Comparison of ENCODE assay signal across 22 cellular contexts in genomic region chr1:175881571-175881970, GRCh38.
DNase-seq lines count a peak whose midpoint lies in the region; ATAC-seq and TF ChIP-seq lines count a peak whose summit lies in the region.
"Had no signal": no experiment of that assay in that cellular context is flagged by ENCODE, and none has a peak within 500 bp of the region (broad histone marks: within the 10 kb centered on the region; RNA-seq: fewer than 3 reads in every experiment).

No MANE protein-coding gene starts in this region.

- H3K4me2 ChIP-seq in GM23338: no peak overlapping the region

- no peak for TF ChIP-seq CTCF in GM23338 (conservative IDR thresholded peaks at IDR 0.05; ENCODE audit: low read depth in 2 of 2)
- no peak for TF ChIP-seq CTCF in RWPE2 (IDR thresholded peaks at IDR 0.05; ENCODE audit: poor library complexity, severe bottlenecking)
- TF ChIP-seq CTCF in neural crest cell (conservative IDR thresholded peaks at IDR 0.05): no peak

- H4K20me1 ChIP-seq in GM23338 (replicated peaks; ENCODE audit: insufficient read depth): no peaks in the 10 kb centered on the region

- no peak overlapping the region for H3K27ac Mint-ChIP-seq in GM23338
- H3K27ac Mint-ChIP-seq in neural crest cell (ENCODE audit: unreplicated experiment): peak overlapping the region; percentile 87
- H3K27ac Mint-ChIP-seq: T-helper 17 cell had no signal

- H3K9me3 ChIP-seq in RWPE2 (ENCODE audit: severe bottlenecking): no peaks in the 10 kb centered on the region
- H3K9me3 ChIP-seq: Caco-2 had no signal

- H3K4me3 Mint-ChIP-seq in GM23338: no peak overlapping the region
- no peak overlapping the region for H3K4me3 Mint-ChIP-seq in neural crest cell
- H3K4me3 Mint-ChIP-seq: T-helper 17 cell had no signal

- H3K36me3 Mint-ChIP-seq in GM23338 (ENCODE audit: low read depth) (no peaks in the 10 kb centered on the region), neural crest cell (ENCODE audit: low read depth) (no peaks in the 10 kb centered on the region)

- peak overlapping the region; percentile 59 for H2AFZ ChIP-seq in GM23338
- H2AFZ ChIP-seq: GM23248 had no signal

- H3K9me3 Mint-ChIP-seq in GM23338 (no peaks in the 10 kb centered on the region), neural crest cell (no peaks in the 10 kb centered on the region)

- H3K27me3 ChIP-seq in GM23338 (ENCODE audit: insufficient read depth) (peaks cover 3% of the 10 kb centered on the region), RWPE2 (ENCODE audit: insufficient read depth, poor library complexity, severe bottlenecking) (no peaks in the 10 kb centered on the region)

- H3K9me2 ChIP-seq in GM23338 (ENCODE audit: insufficient read depth): no peaks in the 10 kb centered on the region; the same call in 1 of the 2 replicates

- peak; percentile 66 for ATAC-seq in GM23338
- peak; percentile 12; the same call in 1 of the 3 replicates for ATAC-seq in RWPE2 (ENCODE audit: low read depth)
- ATAC-seq: GM12878, HepG2, PC-3, T-helper 17 cell had no signal

- H3K4me1 Mint-ChIP-seq in GM23338 (peaks cover 4% of the 10 kb centered on the region; the same call in 2 of the 3 replicates), neural crest cell (peaks cover 55% of the 10 kb centered on the region)
- H3K4me1 Mint-ChIP-seq: T-helper 17 cell had no signal

- no peaks in the 10 kb centered on the region for H3K79me2 ChIP-seq in GM23338 (replicated peaks; ENCODE audit: insufficient read depth)

- H3K36me3 ChIP-seq in GM23338 (ENCODE audit: insufficient read depth) (no peaks in the 10 kb centered on the region), RWPE2 (ENCODE audit: low read depth) (no peaks in the 10 kb centered on the region)

- no peak overlapping the region for H3K27ac ChIP-seq in GM23338 (ENCODE audit: low read depth)
- H3K27ac ChIP-seq in RWPE2 (ENCODE audit: poor library complexity, severe bottlenecking): no peak overlapping the region
- H3K27ac ChIP-seq: GM23248 had no signal

- H3F3A ChIP-seq in GM23338 (replicated peaks; ENCODE audit: low read depth): no peaks in the 10 kb centered on the region

- no peak overlapping the region for H3K4me3 ChIP-seq in GM23338
- no peak overlapping the region for H3K4me3 ChIP-seq in RWPE2 (ENCODE audit: severe bottlenecking)
- H3K4me3 ChIP-seq: GM12878, GM23248 had no signal

- H3K27me3 Mint-ChIP-seq in GM23338 (ENCODE audit: insufficient read depth, low read depth, poor library complexity) (peaks cover 10% of the 10 kb centered on the region), neural crest cell (ENCODE audit: low read depth) (no peaks in the 10 kb centered on the region)

- no peaks in the 10 kb centered on the region for H3K4me1 ChIP-seq in GM23338 (ENCODE audit: insufficient read depth)
- H3K4me1 ChIP-seq in RWPE2 (ENCODE audit: insufficient read depth, poor library complexity, severe bottlenecking): no peaks in the 10 kb centered on the region

- DNase-seq in GM23338 (ENCODE audit: low spot score) (no peak), RWPE2 (ENCODE audit: low spot score) (no peak), islet precursor cell (peak; percentile 86), neural crest cell (ENCODE audit: low read depth, low spot score) (no peak), HuH-7.5 (ENCODE audit: low spot score) (no peak), LoVo (ENCODE audit: low spot score) (no peak)
- DNase-seq in activated CD4-positive, CD25-positive, alpha-beta regulatory T cell (lab: John Stamatoyannopoulos, UW): no peak
- DNase-seq in stimulated activated CD8-positive, alpha-beta memory T cell treated with anti-CD3 and anti-CD28 coated beads, Interleukin-4, amount 100 ng/mL, for 48 hours: no peak
- DNase-seq: ACHN, Caco-2, GM23248, Karpas-422, MM.1S, NCI-H1092, NCI-H1436 treated with DMSO at 0.1 percent for 48 hours, NCI-H2029, NCI-H510A treated with DMSO at 0.1 percent for 48 hours, PC-3, RPMI8226, T-helper 17 cell had no signal

TF ChIP-seq in GM23338, 12 proteins besides CTCF, POLR2A, EP300 and RAD21:
- no peak for TF ChIP-seq ZNF331 (CRISPR knock-in tag; IDR thresholded peaks at IDR 0.05; ENCODE audit: low read depth)
- no peak for TF ChIP-seq JUNB (IDR thresholded peaks at IDR 0.05; ENCODE audit: unreplicated experiment)
- TF ChIP-seq EZH2 (IDR thresholded peaks at IDR 0.05; ENCODE audit: low read depth, unreplicated experiment): no peak
- no peak for TF ChIP-seq STAT1 (IDR thresholded peaks at IDR 0.05; ENCODE audit: unreplicated experiment)
- no peak for TF ChIP-seq NANOG (IDR thresholded peaks at IDR 0.05; ENCODE audit: borderline replicate concordance)
- TF ChIP-seq ZNF462 (CRISPR knock-in tag; IDR thresholded peaks at IDR 0.05): no peak
- no peak for TF ChIP-seq ZNF114 (CRISPR knock-in tag; IDR thresholded peaks at IDR 0.05)
- TF ChIP-seq POLR2AphosphoS5 (IDR thresholded peaks at IDR 0.05; ENCODE audit: low read depth): no peak
